Comparison of ENCODE assay signal across 8 cellular contexts in genomic region chr7:142459557-142459963, GRCh38.
DNase-seq lines count a peak whose midpoint lies in the region; ATAC-seq, FAIRE-seq and TF ChIP-seq lines count a peak whose summit lies in the region.

No MANE protein-coding gene starts in this region.

- intact Hi-C loops in lower leg skin (cut with DNase I; ENCODE audit: low total_unique reads): no loop called here

- H3K27ac Mint-ChIP-seq in activated naive CD4-positive, alpha-beta T cell treated with anti-CD3 and anti-CD28 coated beads, Interleukin-2, amount 50 U/mL, for 24 hours: peak overlapping the region; percentile 88

- H3K27me3 ChIP-seq in RWPE2 (ENCODE audit: insufficient read depth, poor library complexity, severe bottlenecking) (no peaks in the 10 kb centered on the region), H1 (replicated peaks in 1 of 4; ENCODE audit: control insufficient read depth in 3 of 4, extremely low read depth in 1 of 4, insufficient read depth in 3 of 4, low read length in 3 of 4) (no peaks in the 10 kb centered on the region)

- H3K23me2 ChIP-seq in H1 (ENCODE audit: low read depth, low read length): no peaks in the 10 kb centered on the region

- H3K36me3 ChIP-seq in RWPE2 (ENCODE audit: low read depth) (no peaks in the 10 kb centered on the region), H1 (ENCODE audit: control insufficient read depth in 2 of 4, insufficient read depth in 4 of 4, low read length in 3 of 4) (no peaks in the 10 kb centered on the region)

- FAIRE-seq in H1 (lab: Jason Lieb, UNC): peak; percentile 93

- H2BK120ac ChIP-seq in H1 (replicated peaks; ENCODE audit: low read depth, low read length): no peak overlapping the region

- H3K79me2 ChIP-seq in H1 (ENCODE audit: control insufficient read depth in 1 of 2, insufficient read depth in 2 of 2, low read length in 2 of 2): no peaks in the 10 kb centered on the region

- no peak overlapping the region for H4K5ac ChIP-seq in H1 (ENCODE audit: insufficient read length, low read depth, low read length)

- TF ChIP-seq EP300 in H1 (IDR thresholded peaks at IDR 0.05; ENCODE audit: borderline replicate concordance in 1 of 2, low read depth in 2 of 2, low read length in 2 of 2): no peak

- H3K27me3 Mint-ChIP-seq in activated naive CD4-positive, alpha-beta T cell treated with anti-CD3 and anti-CD28 coated beads, Interleukin-2, amount 50 U/mL, for 24 hours: no peaks in the 10 kb centered on the region

- H2BK5ac ChIP-seq in H1 (ENCODE audit: low read depth, low read length): no peak overlapping the region

- H3K4me1 Mint-ChIP-seq in activated naive CD4-positive, alpha-beta T cell treated with anti-CD3 and anti-CD28 coated beads, Interleukin-2, amount 50 U/mL, for 24 hours: peaks cover 79% of the 10 kb centered on the region

- H3K23ac ChIP-seq in H1 (ENCODE audit: insufficient read length): no peak overlapping the region

- no peaks in the 10 kb centered on the region for H4K20me1 ChIP-seq in H1 (replicated peaks in 1 of 2; ENCODE audit: control insufficient read depth in 1 of 2, insufficient read depth in 2 of 2, low read length in 2 of 2)

- TF ChIP-seq POLR2A in H1 (IDR thresholded peaks at IDR 0.05; ENCODE audit: control extremely low read depth in 1 of 2, low read depth in 2 of 2, low read length in 2 of 2): no peak
- no peak for TF ChIP-seq POLR2A in lower leg skin (IDR thresholded peaks at IDR 0.05)

- no peak overlapping the region for H2AK5ac ChIP-seq in H1 (ENCODE audit: low read depth, low read length)

- H3K9me3 Mint-ChIP-seq in activated naive CD4-positive, alpha-beta T cell treated with anti-CD3 and anti-CD28 coated beads, Interleukin-2, amount 50 U/mL, for 24 hours: no peaks in the 10 kb centered on the region

- H3K36me3 Mint-ChIP-seq in activated naive CD4-positive, alpha-beta T cell treated with anti-CD3 and anti-CD28 coated beads, Interleukin-2, amount 50 U/mL, for 24 hours: no peaks in the 10 kb centered on the region

- no peaks in the 10 kb centered on the region for H3K79me1 ChIP-seq in H1 (ENCODE audit: low read depth, low read length)

- H3K18ac ChIP-seq in H1 (ENCODE audit: extremely low read depth, low read length): no peak overlapping the region

- DNase-seq in activated naive CD4-positive, alpha-beta T cell treated with anti-CD3 and anti-CD28 coated beads, Interleukin-2, amount 50 U/mL, for 16 hours: no peak
- DNase-seq in HT-29 (ENCODE audit: low spot score): peak; percentile 92
- DNase-seq in RWPE2 (ENCODE audit: low spot score): no peak
- peak in 1 of 2 experiments; percentile 53 for DNase-seq in H1 (ENCODE audit: low read depth in 1 of 2, low spot score in 2 of 2)
- peak; percentile 17 for DNase-seq in mucosa of gallbladder (ENCODE audit: low spot score)
- DNase-seq in lower leg skin (ENCODE audit: low spot score in 2 of 2): no peak

- peak overlapping the region; percentile 60 for H3K4me3 Mint-ChIP-seq in activated naive CD4-positive, alpha-beta T cell treated with anti-CD3 and anti-CD28 coated beads, Interleukin-2, amount 50 U/mL, for 24 hours

- CTCF ChIA-PET in H1 (lab: Charles Lee; ENCODE audit: partially characterized antibody): interaction anchor here (0.6 to 24.2 kb wide), 53 partner anchors 10 to 413 kb away, joined by 3 to 682 read pairs (median 4); no protein-coding TSS in a partner anchor

- H2AFZ ChIP-seq in H1 (ENCODE audit: low read length): peak overlapping the region; percentile 55; the same call in 1 of the 2 replicates

- H2BK12ac ChIP-seq in H1 (ENCODE audit: low read depth, low read length): no peak overlapping the region

- H3K9me3 ChIP-seq in RWPE2 (ENCODE audit: severe bottlenecking) (no peaks in the 10 kb centered on the region), H1 (ENCODE audit: insufficient read depth in 2 of 2, low read depth in 1 of 2, low read length in 1 of 2) (no peaks in the 10 kb centered on the region)

- ATAC-seq in GM21576 (IDR thresholded peaks at IDR 0.05; ENCODE audit: unreplicated experiment) (peak; percentile 81), RWPE2 (ENCODE audit: low read depth) (peak; percentile 82)

- no peak overlapping the region for H2BK20ac ChIP-seq in H1 (ENCODE audit: low read length)

- no peak overlapping the region for H3K56ac ChIP-seq in H1 (replicated peaks; ENCODE audit: insufficient read length, low read depth, low read length)

- WGBS in H1 (ENCODE audit: extremely low coverage in 1 of 2, insufficient coverage in 1 of 2, insufficient read length in 1 of 2, insufficient replicate concordance in 2 of 2, low coverage in 1 of 2, low lambda C conversion rate in 2 of 2, missing lambda C conversion rate in 1 of 2), 2 experiments: 41% methylated on average over 5 of the region's 5 CpGs; no CpG with 5 or more reads in 1 of the 2 experiments
- 6 to 7% methylated on average over 5 of the region's 5 CpGs for WGBS in lower leg skin, 2 donors

- no peak overlapping the region for H3K4ac ChIP-seq in H1 (replicated peaks; ENCODE audit: insufficient read length, low read depth, low read length)

- TF ChIP-seq RAD21 in H1 (IDR thresholded peaks at IDR 0.05 in 1 of 2, conservative IDR thresholded peaks at IDR 0.05 in 1 of 2; ENCODE audit: low read depth in 2 of 2, low read length in 2 of 2): peak; percentile 65 to 74

- no peak overlapping the region for H4K8ac ChIP-seq in H1 (ENCODE audit: extremely low read depth, insufficient read depth, low read length)

- H3K14ac ChIP-seq in H1 (ENCODE audit: insufficient read length): no peak overlapping the region

- H3K4me1 ChIP-seq in RWPE2 (ENCODE audit: insufficient read depth, poor library complexity, severe bottlenecking): peaks cover 7% of the 10 kb centered on the region
- H3K4me1 ChIP-seq in H1 (replicated peaks in 1 of 4; ENCODE audit: control insufficient read depth in 3 of 4, insufficient read depth in 4 of 4, low read length in 3 of 4): no peaks in the 10 kb centered on the region

- no peak overlapping the region for H3K27ac ChIP-seq in RWPE2 (ENCODE audit: poor library complexity, severe bottlenecking)
- H3K27ac ChIP-seq in H1 (ENCODE audit: low read depth, low read length): no peak overlapping the region

- POLR2A ChIA-PET in H1 (lab: Charles Lee; ENCODE audit: partially characterized antibody): no interaction called here

- no peak overlapping the region for H3K9ac ChIP-seq in H1 (replicated peaks in 1 of 4; ENCODE audit: extremely low read depth in 1 of 4, low read depth in 3 of 4, low read length in 3 of 4)

- H3K4me3 ChIP-seq in RWPE2 (ENCODE audit: severe bottlenecking): no peak overlapping the region
- H3K4me3 ChIP-seq in H1 (ENCODE audit: extremely low read depth in 1 of 4, insufficient read depth in 2 of 4, low read depth in 3 of 4, low read length in 4 of 4): no peak overlapping the region
- no peak overlapping the region for H3K4me3 ChIP-seq in lower leg skin (ENCODE audit: low read depth, poor library complexity, severe bottlenecking)

- 0 out of 4 replicates have a peak overlapping the region, but pooled peaks of 1 of the 2 experiments have one; percentile 26 for H3K4me2 ChIP-seq in H1 (ENCODE audit: insufficient read depth in 1 of 2, low read depth in 2 of 2, low read length in 2 of 2)

- TF ChIP-seq CTCF in RWPE2 (IDR thresholded peaks at IDR 0.05; ENCODE audit: poor library complexity, severe bottlenecking) (peak; percentile 84), H1 (IDR thresholded peaks at IDR 0.05; ENCODE audit: control extremely low read depth in 1 of 3, insufficient read depth in 1 of 3, low read depth in 1 of 3, low read length in 3 of 3) (peak; percentile 33 to 82 (median 81)), lower leg skin (IDR thresholded peaks at IDR 0.05) (no peak)

- H2BK15ac ChIP-seq in H1 (ENCODE audit: low read length): no peak overlapping the region

- H4K91ac ChIP-seq in H1 (replicated peaks; ENCODE audit: insufficient read length, low read length): no peak overlapping the region

TF ChIP-seq in H1, 55 proteins besides CTCF, POLR2A, EP300 and RAD21 (continues in another document):
- no peak for TF ChIP-seq BACH1 (IDR thresholded peaks at IDR 0.05; ENCODE audit: low read length)
- no peak for TF ChIP-seq RNF2 (IDR thresholded peaks at IDR 0.05; ENCODE audit: borderline replicate concordance, low read depth, low read length, missing control alignments, poor library complexity, severe bottlenecking)
- no peak for TF ChIP-seq JUN (IDR thresholded peaks at IDR 0.05; ENCODE audit: low read depth, low read length)

Comparison
In these comparisons a context has a peak if more than half of its experiments do, and no peak if none do; other contexts are left out.
1. DNase-seq: peak in HT-29 (single experiment) and mucosa of gallbladder (single experiment); none in activated naive CD4-positive, alpha-beta T cell treated with anti-CD3 and anti-CD28 coated beads, Interleukin-2, amount 50 U/mL, for 16 hours (single experiment), RWPE2 (single experiment) and lower leg skin (0 of 2).
2. CTCF ChIP-seq: peak in RWPE2 (single experiment) and H1 (3 of 3); none in lower leg skin (0 of 3).